In genomic region chr12:66627270-66627987, GRCh38 we compare ENCODE assay signal across 26 cellular contexts. TPM values are rescaled to one million over a fixed set of nuclear protein-coding genes. Genes with fewer than 3 reads are reported as not detected.
DNase-seq lines count a peak whose midpoint lies in the region; ATAC-seq and TF ChIP-seq lines count a peak whose summit lies in the region.
"Had no signal": no experiment of that assay in that cellular context is flagged by ENCODE, and none has a peak within 500 bp of the region (broad histone marks: within the 10 kb centered on the region; RNA-seq: fewer than 3 reads in every experiment).

No MANE protein-coding gene starts in this region.

- H3K27me3 Mint-ChIP-seq in WTC11 (ENCODE audit: low read depth) = no peaks in the 10 kb centered on the region
- H3K27me3 Mint-ChIP-seq in mesothelial cell of epicardium (ENCODE audit: low read depth) = no peaks in the 10 kb centered on the region
- H3K27me3 Mint-ChIP-seq: memory B cell; stimulated activated naive CD8-positive, alpha-beta T cell treated with anti-CD3 and anti-CD28 coated beads, Interleukin-15, amount 100 ng/mL, for 72 hours; type B pancreatic cell had no signal

- no peak overlapping the region for H3K4me3 Mint-ChIP-seq in WTC11
- no peak overlapping the region for H3K4me3 Mint-ChIP-seq in mesothelial cell of epicardium
- H3K4me3 Mint-ChIP-seq: effector memory CD8-positive, alpha-beta T cell; memory B cell; natural killer cell treated with Interleukin-12 subunit alpha and Interleukin-12 subunit beta and Interleukin-15 and Interleukin-18, amount 100 ng/mL, for 72 hours; stimulated activated naive CD8-positive, alpha-beta T cell treated with anti-CD3 and anti-CD28 coated beads, Interleukin-15, amount 100 ng/mL, for 72 hours; T-helper 2 cell treated with Interferon-gamma antibody and Interleukin-4, amounts not matched to agents 5 μg/mL and 100 μg/mL, for 36 hours; type B pancreatic cell had no signal

- H3K27me3 ChIP-seq in right atrium auricular region (no peaks in the 10 kb centered on the region), subcutaneous abdominal adipose tissue (ENCODE audit: control insufficient read depth in 5 of 5, insufficient read depth in 4 of 5, low read length in 5 of 5) (no peaks in the 10 kb centered on the region)

- H3K27ac Mint-ChIP-seq in WTC11 (peak overlapping the region; percentile 7; the same call in 1 of the 2 replicates), mesothelial cell of epicardium (peak overlapping the region; percentile 22)
- H3K27ac Mint-ChIP-seq: activated T-helper 2 cell treated with anti-CD3 and anti-CD28 coated beads, Interferon-gamma antibody, Interleukin-2, Interleukin-4, amounts not matched to agents 10 μg/mL and 5 μg/mL and 100 μg/mL, durations not matched to agents 14 hours and 24 hours and 36 hours; effector memory CD8-positive, alpha-beta T cell; memory B cell; natural killer cell treated with Interleukin-12 subunit alpha and Interleukin-12 subunit beta and Interleukin-15 and Interleukin-18, amount 100 ng/mL, for 72 hours; stimulated activated naive CD8-positive, alpha-beta T cell treated with anti-CD3 and anti-CD28 coated beads, Interleukin-15, amount 100 ng/mL, for 72 hours; T-helper 2 cell treated with Interferon-gamma antibody and Interleukin-4, amounts not matched to agents 5 μg/mL and 100 μg/mL, for 36 hours; type B pancreatic cell had no signal

- no peak for TF ChIP-seq CTCF in right atrium auricular region (IDR thresholded peaks at IDR 0.05)
- TF ChIP-seq CTCF in WTC11 (IDR thresholded peaks at IDR 0.05) = no peak
- TF ChIP-seq CTCF in mesothelial cell of epicardium (IDR thresholded peaks at IDR 0.05; ENCODE audit: unreplicated experiment) = no peak

- peak; percentile 64 for DNase-seq in Right ventricle myocardium inferior (ENCODE audit: missing footprints)
- no peak for DNase-seq in right atrium auricular region (ENCODE audit: low spot score)
- DNase-seq in WTC11 (ENCODE audit: low spot score) = peak; percentile 22
- no peak for DNase-seq in mesothelial cell of epicardium (ENCODE audit: low spot score in 2 of 2, unreplicated experiment in 2 of 2)
- no peak for DNase-seq in NCI-H1930 (lab: John Stamatoyannopoulos, UW)
- no peak for DNase-seq in NCI-H774 (lab: John Stamatoyannopoulos, UW)
- DNase-seq: activated CD4-positive, CD25-positive, alpha-beta regulatory T cell treated with anti-CD3 and anti-CD28 coated beads, Interleukin-2, amount 50 U/mL, for 72 hours; amniotic stem cell; DMS79 treated with DMSO at 0.1 percent for 48 hours; effector memory CD8-positive, alpha-beta T cell; IMR-90; islet precursor cell; MM.1S; NCI-H1694 treated with DMSO at 0.1 percent for 48 hours; NCI-H69; PC-9; stimulated activated naive CD8-positive, alpha-beta T cell treated with anti-CD3 and anti-CD28 coated beads, Interleukin-15, amount 100 ng/mL, for 72 hours had no signal

- H3K4me3 ChIP-seq in right atrium auricular region = no peak overlapping the region
- no peak overlapping the region for H3K4me3 ChIP-seq in subcutaneous abdominal adipose tissue (ENCODE audit: low read depth in 1 of 5, low read length in 5 of 5)
- H3K4me3 ChIP-seq: A549, PC-9 had no signal

- no peaks in the 10 kb centered on the region for H3K9me3 Mint-ChIP-seq in WTC11
- no peaks in the 10 kb centered on the region for H3K9me3 Mint-ChIP-seq in mesothelial cell of epicardium
- H3K9me3 Mint-ChIP-seq: activated T-helper 2 cell treated with anti-CD3 and anti-CD28 coated beads, Interferon-gamma antibody, Interleukin-2, Interleukin-4, amounts not matched to agents 10 μg/mL and 5 μg/mL and 100 μg/mL, durations not matched to agents 14 hours and 24 hours and 36 hours; effector memory CD8-positive, alpha-beta T cell; memory B cell; natural killer cell treated with Interleukin-12 subunit alpha and Interleukin-12 subunit beta and Interleukin-15 and Interleukin-18, amount 100 ng/mL, for 72 hours; stimulated activated naive CD8-positive, alpha-beta T cell treated with anti-CD3 and anti-CD28 coated beads, Interleukin-15, amount 100 ng/mL, for 72 hours; T-helper 2 cell treated with Interferon-gamma antibody and Interleukin-4, amounts not matched to agents 5 μg/mL and 100 μg/mL, for 36 hours; type B pancreatic cell had no signal

- H3K36me3 ChIP-seq in right atrium auricular region = no peaks in the 10 kb centered on the region
- no peaks in the 10 kb centered on the region for H3K36me3 ChIP-seq in subcutaneous abdominal adipose tissue (ENCODE audit: control insufficient read depth in 5 of 5, insufficient read depth in 5 of 5, low read length in 5 of 5)

- POLR2A ChIA-PET in WTC11 (lab: Charles Lee) = interaction anchor here (0.6 to 1.1 kb wide), 3 partner anchors 34 to 226 kb away, joined by 3 to 6 read pairs (median 3); no protein-coding TSS in a partner anchor

- H3K4me1 ChIP-seq in right atrium auricular region (peaks cover 0 to 11% of the 10 kb centered on the region in 2 donors), subcutaneous abdominal adipose tissue (ENCODE audit: control insufficient read depth in 5 of 5, insufficient read depth in 5 of 5, low read length in 5 of 5) (peaks cover 0 to 28% (median 23%) of the 10 kb centered on the region in 5 donors)

- H3K4me1 Mint-ChIP-seq in WTC11 = peaks cover 24% of the 10 kb centered on the region
- peaks cover 21% of the 10 kb centered on the region for H3K4me1 Mint-ChIP-seq in mesothelial cell of epicardium
- H3K4me1 Mint-ChIP-seq: stimulated activated naive CD8-positive, alpha-beta T cell treated with anti-CD3 and anti-CD28 coated beads, Interleukin-15, amount 100 ng/mL, for 72 hours had no signal

- H3K27ac ChIP-seq in right atrium auricular region (no peak overlapping the region), subcutaneous abdominal adipose tissue (ENCODE audit: low read depth, low read length) (peak overlapping the region; percentile 47)
- H3K27ac ChIP-seq: PC-9 had no signal

- H3K9ac ChIP-seq in subcutaneous abdominal adipose tissue (ENCODE audit: low read length in 5 of 5) = no peak overlapping the region

- H3K36me3 Mint-ChIP-seq in WTC11 (no peaks in the 10 kb centered on the region), mesothelial cell of epicardium (no peaks in the 10 kb centered on the region)
- H3K36me3 Mint-ChIP-seq: memory B cell; natural killer cell treated with Interleukin-12 subunit alpha and Interleukin-12 subunit beta and Interleukin-15 and Interleukin-18, amount 100 ng/mL, for 72 hours; type B pancreatic cell had no signal

- ATAC-seq in Right ventricle myocardium inferior (no peak), WTC11 (peak; percentile 84), HG03342 (IDR thresholded peaks at IDR 0.05; ENCODE audit: unreplicated experiment) (no peak)
- ATAC-seq: A549; effector memory CD8-positive, alpha-beta T cell; natural killer cell treated with Interleukin-12 subunit alpha and Interleukin-12 subunit beta and Interleukin-15 and Interleukin-18, amount 100 ng/mL, for 72 hours; stimulated activated naive CD8-positive, alpha-beta T cell treated with anti-CD3 and anti-CD28 coated beads, Interleukin-15, amount 100 ng/mL, for 72 hours had no signal

- intact Hi-C loops in Right ventricle myocardium inferior (cut with DNase I) = no loop called here

- H3K9me3 ChIP-seq in right atrium auricular region = no peaks in the 10 kb centered on the region
- H3K9me3 ChIP-seq in subcutaneous abdominal adipose tissue (ENCODE audit: control insufficient read depth in 5 of 5, low read length in 5 of 5) = no peaks in the 10 kb centered on the region
- H3K9me3 ChIP-seq: A549 had no signal

- CTCF ChIA-PET in WTC11 (lab: Charles Lee) = no interaction called here

TF ChIP-seq in WTC11, 78 proteins besides CTCF, POLR2A, EP300 and RAD21:
- peak; percentile 52; the same call in 1 of the 2 replicates for TF ChIP-seq ZNF423 (CRISPR knock-in tag; IDR thresholded peaks at IDR 0.05)
- TF ChIP-seq ZNF281 (CRISPR knock-in tag; IDR thresholded peaks at IDR 0.05) = no peak

RNA-seq across cellular contexts. Expression of gene GRIP1, which starts 51.4 kb away (rescaled TPM):
- 5.4 TPM for total RNA-seq in Right ventricle myocardium inferior
- 10 to 100 TPM in 1 of 2 donors, 1 to 10 TPM in 1; 5.3 to 12.6 TPM for total RNA-seq in right atrium auricular region
- total RNA-seq in WTC11 (2021) = 16.7 to 29.0 TPM (median 22.5 TPM) in 3 replicates
- total RNA-seq in mesothelial cell of epicardium = 79.7 to 89.3 TPM (median 85.2 TPM) in 3 replicates
- total RNA-seq: activated T-helper 2 cell treated with anti-CD3 and anti-CD28 coated beads, Interferon-gamma antibody, Interleukin-2, Interleukin-4, amounts not matched to agents 10 μg/mL and 5 μg/mL and 100 μg/mL, durations not matched to agents 14 hours and 24 hours and 36 hours; fibroblast of lung had no signal

Comparison
In these comparisons a context has a peak if more than half of its experiments do, and no peak if none do; other contexts are left out.
1. DNase-seq: peak in Right ventricle myocardium inferior (single experiment) and WTC11 (single experiment); none in right atrium auricular region (single experiment), mesothelial cell of epicardium (0 of 2), NCI-H1930 (0 of 2) and NCI-H774 (single experiment).